ENCODE assay signal across 1 cellular context in the genomic region with DNA sequence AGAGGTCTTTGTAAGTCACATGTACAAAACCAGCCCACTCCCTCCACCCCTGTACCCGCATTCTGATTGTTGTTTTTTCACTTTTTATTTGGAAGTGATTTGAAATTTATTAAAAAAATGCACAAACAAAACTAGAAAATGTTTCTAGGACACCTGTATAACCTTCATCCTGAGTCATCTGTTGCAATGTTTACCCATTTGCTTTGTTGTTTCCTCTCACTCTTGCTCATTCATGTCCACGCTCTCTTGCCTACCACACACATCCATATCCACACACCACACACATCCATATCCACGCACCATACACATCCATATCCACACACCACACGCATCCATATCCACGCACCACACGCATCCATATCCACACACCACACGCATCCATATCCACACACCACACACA.
TF ChIP-seq lines count a peak whose summit lies in the region.

No MANE protein-coding gene starts in this region.

TF ChIP-seq in IMR-90, 13 proteins besides CTCF, POLR2A, EP300 and RAD21:
- no peak for TF ChIP-seq NFE2L2 (IDR thresholded peaks at IDR 0.05; ENCODE audit: low read depth, low read length)
